ENCODE assay signal across 29 cellular contexts in the genomic region with DNA sequence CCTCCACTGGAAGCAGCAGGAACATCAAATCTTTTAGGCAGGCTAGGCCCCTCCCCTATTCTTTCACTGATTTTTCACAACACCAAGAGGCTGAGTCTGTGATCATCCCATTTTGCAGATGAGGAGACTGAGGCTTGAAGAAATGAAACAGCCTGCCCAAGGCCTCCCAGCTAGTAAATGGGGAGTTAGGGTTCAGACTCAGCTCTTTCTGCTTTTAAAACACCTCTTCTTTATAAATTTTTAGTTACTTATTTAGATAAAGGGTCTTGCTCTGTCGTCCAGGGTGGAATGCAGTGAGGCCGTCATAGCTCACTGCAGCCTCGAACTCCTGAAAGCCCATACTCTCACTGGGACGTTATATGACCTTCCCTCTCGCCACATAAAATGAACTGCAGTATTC.
"Had no signal": no experiment of that assay in that cellular context is flagged by ENCODE, and none has a peak within 500 bp of the region (broad histone marks: within the 10 kb centered on the region; RNA-seq: fewer than 3 reads in every experiment).

No MANE protein-coding gene starts in this region.

- H3K27ac Mint-ChIP-seq: dendritic cell treated with granulocyte-macrophage colony-stimulating factor and Interleukin-4, amounts not matched to agents 40 ng/mL and 50 ng/mL, for 4 days; effector memory CD8-positive, alpha-beta T cell; endodermal cell had no signal

- DNase-seq: colonic mucosa; cortex of kidney; dermis blood vessel endothelial cell; dorsolateral prefrontal cortex; effector CD4-positive, alpha-beta T cell; effector CD8-positive, alpha-beta T cell; effector memory CD4-positive, alpha-beta T cell; effector memory CD8-positive, alpha-beta T cell; endodermal cell; erythroblast; esophagus squamous epithelium; foreskin fibroblast; foreskin keratinocyte; foreskin melanocyte; gastrocnemius medialis; glutamatergic neuron; head of caudate nucleus; heart left ventricle; heart right ventricle had no signal

- H3K4me1 ChIP-seq: colonic mucosa, foreskin keratinocyte had no signal

- H3K36me3 ChIP-seq: colonic mucosa, esophagus squamous epithelium had no signal

- H3K27me3 ChIP-seq: colonic mucosa, dorsolateral prefrontal cortex, esophagus muscularis mucosa, esophagus squamous epithelium, foreskin keratinocyte, gastrocnemius medialis, gastroesophageal sphincter, heart left ventricle, heart right ventricle had no signal

- FAIRE-seq: colon, endometrium, endothelial cell of umbilical vein, frontal cortex had no signal

- ATAC-seq: effector memory CD8-positive, alpha-beta T cell; esophagus mucosa; foreskin keratinocyte; gastrocnemius medialis; gastroesophageal sphincter; heart left ventricle; heart right ventricle had no signal

- H3K27me3 Mint-ChIP-seq: effector memory CD8-positive, alpha-beta T cell had no signal

- H3K9me3 Mint-ChIP-seq: dendritic cell treated with granulocyte-macrophage colony-stimulating factor and Interleukin-4, amounts not matched to agents 40 ng/mL and 50 ng/mL, for 4 days; effector memory CD8-positive, alpha-beta T cell; endodermal cell had no signal

- H3K4me3 Mint-ChIP-seq: dendritic cell treated with granulocyte-macrophage colony-stimulating factor and Interleukin-4, amounts not matched to agents 40 ng/mL and 50 ng/mL, for 4 days; effector memory CD8-positive, alpha-beta T cell; endodermal cell had no signal

- H3K27ac ChIP-seq: colonic mucosa, coronary artery, dorsolateral prefrontal cortex, epithelial cell of prostate, esophagus squamous epithelium, foreskin keratinocyte, gastrocnemius medialis, heart left ventricle, heart right ventricle had no signal

- H3K4me3 ChIP-seq: colonic mucosa, coronary artery, dorsolateral prefrontal cortex, esophagus muscularis mucosa, esophagus squamous epithelium, gastrocnemius medialis, gastroesophageal sphincter, heart left ventricle, heart right ventricle had no signal

- H3K9me3 ChIP-seq: colonic mucosa, esophagus muscularis mucosa, esophagus squamous epithelium, gastrocnemius medialis, gastroesophageal sphincter, heart left ventricle, heart right ventricle had no signal
